In genomic region chr14:100069161-100069800, GRCh38 we compare ENCODE assay signal across 1 cellular context.
A peak's percentile ranks its signal among the peaks of the same experiment; 100 is the strongest.
TF ChIP-seq lines count a peak whose summit lies in the region.

No MANE protein-coding gene starts in this region.

TF ChIP-seq in GM12878, 131 proteins besides CTCF, POLR2A, EP300 and RAD21 (continued from another document and continues in another):
- TF ChIP-seq PRDM15 (CRISPR knock-in tag; IDR thresholded peaks at IDR 0.05) (no peak), JUND (IDR thresholded peaks at IDR 0.05; ENCODE audit: low read depth, low read length) (peak; percentile 36; the same call in 1 of the 2 replicates), CREB1 (IDR thresholded peaks at IDR 0.05; ENCODE audit: low read depth) (no peak), YBX1 (IDR thresholded peaks at IDR 0.05) (peak; percentile 91; the same call in 1 of the 2 replicates), ZNF687 (IDR thresholded peaks at IDR 0.05) (peak; percentile 33), ZNF592 (IDR thresholded peaks at IDR 0.05) (no peak), KDM1A (IDR thresholded peaks at IDR 0.05; ENCODE audit: borderline replicate concordance) (no peak), JUNB (IDR thresholded peaks at IDR 0.05) (no peak), CHD2 (IDR thresholded peaks at IDR 0.05; ENCODE audit: borderline replicate concordance, low read depth, low read length) (0 out of 2 replicates have a peak, but pooled peaks have one; percentile 18), TCF12 (IDR thresholded peaks at IDR 0.05; ENCODE audit: low read depth, low read length) (peak; percentile 79), CUX1 (IDR thresholded peaks at IDR 0.05; ENCODE audit: insufficient replicate concordance, low read depth, low read length) (peak; percentile 98), IKZF2 (IDR thresholded peaks at IDR 0.05) (peak in 1 of 2 experiments; percentile 14; a peak in 2 of 4 replicates), BACH1 (IDR thresholded peaks at IDR 0.05; ENCODE audit: borderline replicate concordance) (peak; percentile 13; the same call in 1 of the 2 replicates), BCL3 (IDR thresholded peaks at IDR 0.05; ENCODE audit: borderline replicate concordance, insufficient read depth, low read depth, low read length, poor library complexity, severe bottlenecking) (peak; percentile 93), REST (IDR thresholded peaks at IDR 0.05; ENCODE audit: low read depth, low read length) (no peak), ATF7 (IDR thresholded peaks at IDR 0.05; ENCODE audit: low read depth) (0 out of 2 replicates have a peak, but pooled peaks have one; percentile 32), NR2C1 (IDR thresholded peaks at IDR 0.05) (no peak), BCLAF1 (IDR thresholded peaks at IDR 0.05) (no peak), NBN (IDR thresholded peaks at IDR 0.05) (no peak), SPI1 (IDR thresholded peaks at IDR 0.05; ENCODE audit: borderline replicate concordance, insufficient read depth, low read depth, low read length) (peak; percentile 55; the same call in 1 of the 2 replicates), SRF (IDR thresholded peaks at IDR 0.05; ENCODE audit: low read depth in 2 of 2, low read length in 2 of 2) (peak in 1 of 2 experiments; percentile 25; a peak in 1 of 4 replicates), BHLHE40 (IDR thresholded peaks at IDR 0.05; ENCODE audit: borderline replicate concordance in 1 of 2, low read depth in 2 of 2, low read length in 1 of 2) (peak in 1 of 2 experiments; percentile 19; a peak in 1 of 4 replicates), STAT3 (IDR thresholded peaks at IDR 0.05; ENCODE audit: low read depth, low read length) (peak; percentile 62; the same call in 1 of the 2 replicates)
